ENCODE assay signal across 21 cellular contexts in genomic region chr19:36222503-36222902, GRCh38.
"Had no signal": no experiment of that assay in that cellular context is flagged by ENCODE, and none has a peak within 500 bp of the region (broad histone marks: within the 10 kb centered on the region; RNA-seq: fewer than 3 reads in every experiment).

No MANE protein-coding gene starts in this region.

- H3K4me1 ChIP-seq: colonic mucosa had no signal

- H3K4me3 ChIP-seq: colonic mucosa, lower lobe of right lung, ovary, psoas muscle, skin epidermis, spleen, stomach, thoracic aorta, tibial nerve, vagina had no signal

- DNase-seq: colonic mucosa; dermis blood vessel endothelial cell; effector memory CD8-positive, alpha-beta T cell; left ventricle myocardium superior; lower lobe of right lung; naive thymus-derived CD8-positive, alpha-beta T cell; nephron progenitor cell; nucleus accumbens; ovary; psoas muscle; right cardiac atrium; spleen; stimulated activated CD4-positive, alpha-beta T cell treated with anti-CD3 and anti-CD28 coated beads, Interleukin-2, amount 100 ng/mL, for 48 hours; stimulated activated naive B cell treated with anti-CD40 and anti-IgM and Interleukin-4, amounts not matched to agents 10 μg/mL and 1 μg/mL and 100 μg/mL, for 72 hours; stomach had no signal

- H3K27ac ChIP-seq: colonic mucosa, lower lobe of right lung, ovary, psoas muscle, skin epidermis, spleen, stomach, thoracic aorta, tibial nerve, vagina had no signal

- H3K9me3 ChIP-seq: colonic mucosa, ovary, psoas muscle, thoracic aorta, tibial nerve, vagina had no signal

- H3K36me3 ChIP-seq: ovary had no signal

- FAIRE-seq: frontal cortex, keratinocyte had no signal

- H3K27me3 ChIP-seq: colonic mucosa, ovary, spleen, stomach, tibial nerve, vagina had no signal

- ATAC-seq: effector memory CD8-positive, alpha-beta T cell; left ventricle myocardium superior; lower lobe of right lung; naive thymus-derived CD8-positive, alpha-beta T cell; psoas muscle; right cardiac atrium; stimulated activated naive B cell treated with anti-CD40 and anti-IgM and Interleukin-4, amounts not matched to agents 10 μg/mL and 1 μg/mL and 100 μg/mL, for 72 hours had no signal
